8 cellular contexts compared by ENCODE assay signal in genomic region chr11:120335928-120336640, GRCh38. TPM values are rescaled to one million over a fixed set of nuclear protein-coding genes. Genes with fewer than 3 reads are reported as not detected.
DNase-seq lines count a peak whose midpoint lies in the region; ATAC-seq, FAIRE-seq and TF ChIP-seq lines count a peak whose summit lies in the region.

Gene ARHGEF12 (plus strand): TSS chr11:120336413. CDS start chr11:120337244, 831 bp downstream.

- H3K27me3 Mint-ChIP-seq in activated naive CD8-positive, alpha-beta T cell treated with anti-CD3 and anti-CD28 coated beads, Interleukin-2, amount 50 U/mL, for 24 hours: peaks cover 54% of the 10 kb centered on the region

- ATAC-seq in activated naive CD8-positive, alpha-beta T cell treated with anti-CD3 and anti-CD28 coated beads, Interleukin-2, amount 50 U/mL, for 24 hours: peak; percentile 81
- ATAC-seq in Right ventricle myocardium superior (ENCODE audit: poor library complexity): peak; percentile 80
- peak; percentile 74 to 85 (median 82) for ATAC-seq in pancreas

- TF ChIP-seq POLR2A in H54 (IDR thresholded peaks at IDR 0.05; ENCODE audit: low read depth, low read length): peak; percentile 30

- TF ChIP-seq CTCF in pancreas (IDR thresholded peaks at IDR 0.05): no peak

- H3K4me3 Mint-ChIP-seq in activated naive CD8-positive, alpha-beta T cell treated with anti-CD3 and anti-CD28 coated beads, Interleukin-2, amount 50 U/mL, for 24 hours: peak within 1 kb of the TSS; percentile 90

- no peak for FAIRE-seq in H54 (lab: Jason Lieb, UNC)
- FAIRE-seq in pancreas (lab: Jason Lieb, UNC): no peak

- H3K9me3 ChIP-seq in pancreas: no peaks in the 10 kb centered on the region
- no peaks in the 10 kb centered on the region for H3K9me3 ChIP-seq in thymus (ENCODE audit: control insufficient read depth)

- peak within 1 kb of the TSS; percentile 66 to 95 (median 93) for H3K27ac ChIP-seq in pancreas
- peak within 1 kb of the TSS; percentile 76 for H3K27ac ChIP-seq in thymus (ENCODE audit: low read depth)

- peaks cover 1% of the 10 kb centered on the region for H3K36me3 Mint-ChIP-seq in activated naive CD8-positive, alpha-beta T cell treated with anti-CD3 and anti-CD28 coated beads, Interleukin-2, amount 50 U/mL, for 24 hours (ENCODE audit: low read depth)

- H3K9me3 Mint-ChIP-seq in activated naive CD8-positive, alpha-beta T cell treated with anti-CD3 and anti-CD28 coated beads, Interleukin-2, amount 50 U/mL, for 24 hours: no peaks in the 10 kb centered on the region

- no peaks in the 10 kb centered on the region for H3K36me3 ChIP-seq in pancreas
- H3K36me3 ChIP-seq in thymus (ENCODE audit: control insufficient read depth, insufficient read depth): no peaks in the 10 kb centered on the region

- DNase-seq in ELF-1 (ENCODE audit: low read depth, low spot score) (peak; percentile 96), H54 (ENCODE audit: insufficient read length, low spot score) (peak; percentile 57), MV-4-11 (lab: John Stamatoyannopoulos, UW) (peak; percentile 66), SW 1271 (lab: John Stamatoyannopoulos, UW) (peak; percentile 86 to 90), Right ventricle myocardium superior (peak; percentile 97), pancreas (peak; percentile 94 to 97 (median 96))
- peak; percentile 86 for DNase-seq in activated naive CD8-positive, alpha-beta T cell treated with anti-CD3 and anti-CD28 coated beads, Interleukin-2, amount 50 U/mL, for 24 hours

- H3K27me3 ChIP-seq in pancreas: no peaks in the 10 kb centered on the region
- H3K27me3 ChIP-seq in thymus (ENCODE audit: control insufficient read depth, insufficient read depth): peaks cover 46% of the 10 kb centered on the region

- H3K4me3 ChIP-seq in pancreas (peak within 1 kb of the TSS; percentile 74 to 92 (median 86)), thymus (ENCODE audit: low read length) (peak within 1 kb of the TSS; percentile 77)

- H3K4me1 Mint-ChIP-seq in activated naive CD8-positive, alpha-beta T cell treated with anti-CD3 and anti-CD28 coated beads, Interleukin-2, amount 50 U/mL, for 24 hours: peaks cover 38% of the 10 kb centered on the region

- H3K4me1 ChIP-seq in pancreas (peaks cover 24 to 33% (median 26%) of the 10 kb centered on the region in 3 donors), thymus (ENCODE audit: control insufficient read depth, insufficient read depth, low read length) (peaks cover 4% of the 10 kb centered on the region)

- intact Hi-C loops in Right ventricle myocardium superior (cut with DNase I) (loop anchor here (5.0 to 10.0 kb wide), 2 partner anchors 76 to 99 kb away; no protein-coding TSS in a partner anchor), pancreas (cut with DNase I) (no loop called here)

- WGBS in pancreas, 2 donors: 0% methylated on average over 77 to 92 of the region's 92 CpGs
- under 1% methylated on average over 92 of the region's 92 CpGs for WGBS in thymus

- peak within 1 kb of the TSS; percentile 79 for H3K27ac Mint-ChIP-seq in activated naive CD8-positive, alpha-beta T cell treated with anti-CD3 and anti-CD28 coated beads, Interleukin-2, amount 50 U/mL, for 24 hours

RNA-seq across cellular contexts. Expression of gene ARHGEF12, which starts in this region (rescaled TPM):
- total RNA-seq in Right ventricle myocardium superior (81.7 TPM), pancreas (10 to 100 TPM; 36.7 to 74.7 (median 41.7) TPM)
- polyA plus RNA-seq in pancreas (10 to 100 TPM; 13.8 to 18.6 TPM), thymus (13.1 TPM)

Comparison
In these comparisons a context has a peak if more than half of its experiments do, and no peak if none do; other contexts are left out.
1. Peak in every context shown above with its lines: DNase-seq, ATAC-seq, H3K4me3 ChIP-seq and H3K27ac ChIP-seq.